9 cellular contexts compared by ENCODE assay signal in genomic region chr9:126482361-126483044, GRCh38.
DNase-seq lines count a peak whose midpoint lies in the region; ATAC-seq and TF ChIP-seq lines count a peak whose summit lies in the region.
"Had no signal": no experiment of that assay in that cellular context is flagged by ENCODE, and none has a peak within 500 bp of the region (broad histone marks: within the 10 kb centered on the region; RNA-seq: fewer than 3 reads in every experiment).

No MANE protein-coding gene starts in this region.

- no peak overlapping the region for H4K91ac ChIP-seq in mesenchymal stem cell (ENCODE audit: low read length)

- H3K4me3 Mint-ChIP-seq in endothelial cell (ENCODE audit: unreplicated experiment), result no peak overlapping the region

- H3K9ac ChIP-seq in mesenchymal stem cell (ENCODE audit: low read length), result no peak overlapping the region

- H3K9me3 ChIP-seq in WERI-Rb-1 (ENCODE audit: severe bottlenecking) (no peaks in the 10 kb centered on the region), mesenchymal stem cell (ENCODE audit: control insufficient read depth, low read length) (no peaks in the 10 kb centered on the region)

- ATAC-seq in GM19455 (IDR thresholded peaks at IDR 0.05; ENCODE audit: unreplicated experiment), result no peak

- H3K4me3 ChIP-seq in WERI-Rb-1 (ENCODE audit: low read depth, low read length), result no peak overlapping the region
- peak overlapping the region in 1 of 2 experiments; percentile 42 for H3K4me3 ChIP-seq in mesenchymal stem cell (ENCODE audit: insufficient read depth in 1 of 2, low read depth in 1 of 2, low read length in 2 of 2)

- H3K4me2 ChIP-seq in mesenchymal stem cell (ENCODE audit: low read length, poor library complexity, severe bottlenecking), result peak overlapping the region; percentile 89

- H3K36me3 ChIP-seq in WERI-Rb-1 (peaks cover 27% of the 10 kb centered on the region), mesenchymal stem cell (ENCODE audit: control insufficient read depth in 1 of 2, insufficient read depth in 2 of 2, low read depth in 1 of 2, low read length in 2 of 2) (peaks cover 6 to 12% of the 10 kb centered on the region in 2 experiments)

- H2AFZ ChIP-seq in mesenchymal stem cell (ENCODE audit: low read depth, low read length), result no peak overlapping the region

- no peak overlapping the region for H4K8ac ChIP-seq in mesenchymal stem cell (ENCODE audit: low read length)

- H3K14ac ChIP-seq in mesenchymal stem cell (ENCODE audit: low read length in 2 of 2), result no peak overlapping the region

- H2AK5ac ChIP-seq in mesenchymal stem cell (ENCODE audit: low read length, severe bottlenecking), result no peak overlapping the region

- peak overlapping the region in 1 of 2 experiments; percentile 96 for H3K23ac ChIP-seq in mesenchymal stem cell (ENCODE audit: low read length in 2 of 2)

- H3K4ac ChIP-seq in mesenchymal stem cell (ENCODE audit: low read depth in 1 of 2, low read length in 2 of 2), result no peak overlapping the region

- H3K27me3 ChIP-seq in WERI-Rb-1 (ENCODE audit: insufficient read depth, low read depth, severe bottlenecking) (no peaks in the 10 kb centered on the region), mesenchymal stem cell (ENCODE audit: control insufficient read depth in 1 of 2, insufficient read depth in 1 of 2, low read length in 2 of 2) (peaks cover 0 to 4% of the 10 kb centered on the region in 2 experiments)

- H2BK15ac ChIP-seq in mesenchymal stem cell (ENCODE audit: low read depth, poor library complexity, severe bottlenecking), result no peak overlapping the region

- H3K36me3 Mint-ChIP-seq in endothelial cell (ENCODE audit: low read depth, unreplicated experiment), result peaks cover 14% of the 10 kb centered on the region

- H3K79me1 ChIP-seq in mesenchymal stem cell (replicated peaks; ENCODE audit: low read length, poor library complexity, severe bottlenecking), result no peaks in the 10 kb centered on the region

- peak; percentile 90 for DNase-seq in WERI-Rb-1
- peak; percentile 61 for DNase-seq in endothelial cell (ENCODE audit: low spot score)
- DNase-seq in mesenchymal stem cell, result peak; percentile 67
- DNase-seq in activated CD4-positive, CD25-positive, alpha-beta regulatory T cell treated with anti-CD3 and anti-CD28 coated beads, Interleukin-2, amount 50 U/mL, for 72 hours, result no peak
- no peak for DNase-seq in NOMO-1 treated with DMSO at 0.1 percent for 48 hours (lab: John Stamatoyannopoulos, UW; ENCODE audit: unreplicated experiment)
- DNase-seq: activated CD4-positive, alpha-beta T cell treated with anti-CD3 and anti-CD28 coated beads, Interleukin-2, amount 50 U/mL, for 48 hours; MV-4-11 had no signal

- H2BK12ac ChIP-seq in mesenchymal stem cell (ENCODE audit: low read length in 2 of 2), result no peak overlapping the region

- H3K27ac Mint-ChIP-seq in endothelial cell (ENCODE audit: unreplicated experiment), result no peak overlapping the region

- H3K4me1 ChIP-seq in mesenchymal stem cell (ENCODE audit: control insufficient read depth, insufficient read depth, low read depth, low read length), result peaks cover 16% of the 10 kb centered on the region

- peaks cover 9% of the 10 kb centered on the region for H3K27me3 Mint-ChIP-seq in endothelial cell (ENCODE audit: unreplicated experiment)

- 28% methylated on average over 45 of the region's 45 CpGs for WGBS in mesenchymal stem cell

- no peak overlapping the region for H3K18ac ChIP-seq in mesenchymal stem cell (ENCODE audit: low read depth in 1 of 2, low read length in 2 of 2)

- no peak overlapping the region for H2BK5ac ChIP-seq in mesenchymal stem cell (ENCODE audit: low read depth, low read length, poor library complexity, severe bottlenecking)

- no peaks in the 10 kb centered on the region for H3K4me1 Mint-ChIP-seq in endothelial cell (ENCODE audit: unreplicated experiment)

- no peaks in the 10 kb centered on the region for H3K9me3 Mint-ChIP-seq in endothelial cell (ENCODE audit: unreplicated experiment)

- no peak overlapping the region for H2BK120ac ChIP-seq in mesenchymal stem cell (ENCODE audit: low read depth, low read length)

- TF ChIP-seq CTCF in WERI-Rb-1 (IDR thresholded peaks at IDR 0.05; ENCODE audit: low read depth, low read length), result peak; percentile 22; the same call in 1 of the 2 replicates
- TF ChIP-seq CTCF in endothelial cell (IDR thresholded peaks at IDR 0.05; ENCODE audit: unreplicated experiment), result no peak

- peak overlapping the region; percentile 74 for H3K27ac ChIP-seq in WERI-Rb-1
- H3K27ac ChIP-seq in mesenchymal stem cell (ENCODE audit: low read length, poor library complexity, severe bottlenecking), result no peak overlapping the region
- peak overlapping the region; percentile 82 for H3K27ac ChIP-seq in temporal lobe (ENCODE audit: low read depth, low read length)

Comparison
In these comparisons a context has a peak if more than half of its experiments do, and no peak if none do; other contexts are left out.
1. DNase-seq: peak in WERI-Rb-1 (single experiment), endothelial cell (single experiment) and mesenchymal stem cell (single experiment); none in activated CD4-positive, CD25-positive, alpha-beta regulatory T cell treated with anti-CD3 and anti-CD28 coated beads, Interleukin-2, amount 50 U/mL, for 72 hours (single experiment) and NOMO-1 treated with DMSO at 0.1 percent for 48 hours (single experiment).